In genomic region chr12:109716092-109716479, GRCh38 we compare ENCODE assay signal across 11 cellular contexts. TPM values are rescaled to one million over a fixed set of nuclear protein-coding genes. Genes with fewer than 3 reads are reported as not detected.
DNase-seq lines count a peak whose midpoint lies in the region; ATAC-seq and TF ChIP-seq lines count a peak whose summit lies in the region.
"Had no signal": no experiment of that assay in that cellular context is flagged by ENCODE, and none has a peak within 500 bp of the region (broad histone marks: within the 10 kb centered on the region; RNA-seq: fewer than 3 reads in every experiment).

No MANE protein-coding gene starts in this region.

- H3K27ac ChIP-seq in muscle layer of colon (ENCODE audit: low read depth, low read length) (peak overlapping the region; percentile 12), subcutaneous abdominal adipose tissue (ENCODE audit: low read depth, low read length) (peak overlapping the region; percentile 21)

- CTCF ChIA-PET in activated CD4-positive, alpha-beta T cell treated with anti-CD3 and anti-CD28 coated beads, Interleukin-2, amount 10 ng/mL, durations not matched to agents 7 days and 5 days (lab: Charles Lee) = no interaction called here

- no peak overlapping the region for H3K27ac Mint-ChIP-seq in activated CD4-positive, alpha-beta T cell treated with anti-CD3 and anti-CD28 coated beads, Interleukin-2, amount 10 ng/mL, durations not matched to agents 7 days and 5 days
- peak overlapping the region in 4 of 5 experiments; percentile 27 to 91 (median 70) for H3K27ac Mint-ChIP-seq in brain

- POLR2A ChIA-PET in activated CD4-positive, alpha-beta T cell treated with anti-CD3 and anti-CD28 coated beads, Interleukin-2, amount 10 ng/mL, durations not matched to agents 7 days and 5 days (lab: Charles Lee) = no interaction called here

- H3K9me3 ChIP-seq in muscle layer of colon (ENCODE audit: low read length) = no peaks in the 10 kb centered on the region
- H3K9me3 ChIP-seq in subcutaneous abdominal adipose tissue (ENCODE audit: control insufficient read depth in 5 of 5, low read length in 5 of 5) = no peaks in the 10 kb centered on the region

- H3K27me3 Mint-ChIP-seq in activated CD4-positive, alpha-beta T cell treated with anti-CD3 and anti-CD28 coated beads, Interleukin-2, amount 10 ng/mL, durations not matched to agents 7 days and 5 days = peaks cover 57% of the 10 kb centered on the region
- H3K27me3 Mint-ChIP-seq in brain = peaks cover 13% of the 10 kb centered on the region

- H3K9ac ChIP-seq in muscle layer of colon (ENCODE audit: low read length) (no peak overlapping the region), subcutaneous abdominal adipose tissue (ENCODE audit: low read length in 5 of 5) (peak overlapping the region in 2 of 5 donors; percentile 49 to 59)

- ATAC-seq in HG03520 (IDR thresholded peaks at IDR 0.05; ENCODE audit: unreplicated experiment) = no peak

- H3K4me1 Mint-ChIP-seq in activated CD4-positive, alpha-beta T cell treated with anti-CD3 and anti-CD28 coated beads, Interleukin-2, amount 10 ng/mL, durations not matched to agents 7 days and 5 days = peaks cover 7% of the 10 kb centered on the region
- peaks cover 58% of the 10 kb centered on the region for H3K4me1 Mint-ChIP-seq in brain

- H3K4me3 ChIP-seq in muscle layer of colon (ENCODE audit: low read depth in 1 of 2, low read length in 2 of 2) = peak overlapping the region in 1 of 2 donors; percentile 10
- peak overlapping the region in 1 of 5 donors; percentile 48 for H3K4me3 ChIP-seq in subcutaneous abdominal adipose tissue (ENCODE audit: low read depth in 1 of 5, low read length in 5 of 5)

- no peak for DNase-seq in activated CD4-positive, alpha-beta T cell treated with anti-CD3 and anti-CD28 coated beads, Interleukin-2, amount 10 ng/mL, durations not matched to agents 7 days and 5 days
- no peak for DNase-seq in activated CD4-positive, alpha-beta T cell treated with anti-CD3 and anti-CD28 coated beads, Interleukin-2, amount 50 U/mL, for 1 hour
- DNase-seq in kidney tubule cell (ENCODE audit: low spot score) (no peak), pons (ENCODE audit: low spot score) (no peak)
- DNase-seq: effector CD8-positive, alpha-beta T cell; small intestine; T-helper 9 cell had no signal

- peaks cover 0 to 18% of the 10 kb centered on the region in 2 donors for H3K27me3 ChIP-seq in muscle layer of colon (ENCODE audit: control insufficient read depth in 1 of 2, insufficient read depth in 2 of 2, low read length in 2 of 2)
- peaks cover 29 to 47% (median 40%) of the 10 kb centered on the region in 5 donors for H3K27me3 ChIP-seq in subcutaneous abdominal adipose tissue (ENCODE audit: control insufficient read depth in 5 of 5, insufficient read depth in 4 of 5, low read length in 5 of 5)

- H3K9me3 Mint-ChIP-seq in activated CD4-positive, alpha-beta T cell treated with anti-CD3 and anti-CD28 coated beads, Interleukin-2, amount 10 ng/mL, durations not matched to agents 7 days and 5 days = no peaks in the 10 kb centered on the region
- H3K9me3 Mint-ChIP-seq in brain = peaks cover 0 to 6% (median 0%) of the 10 kb centered on the region in 5 experiments

- peak overlapping the region; percentile 16 for H3K4me3 Mint-ChIP-seq in activated CD4-positive, alpha-beta T cell treated with anti-CD3 and anti-CD28 coated beads, Interleukin-2, amount 10 ng/mL, durations not matched to agents 7 days and 5 days
- H3K4me3 Mint-ChIP-seq in brain = peak overlapping the region; percentile 64 to 85 (median 80)

- no peak for TF ChIP-seq CTCF in brain (conservative IDR thresholded peaks at IDR 0.05)

- H3K36me3 Mint-ChIP-seq in activated CD4-positive, alpha-beta T cell treated with anti-CD3 and anti-CD28 coated beads, Interleukin-2, amount 10 ng/mL, durations not matched to agents 7 days and 5 days (ENCODE audit: low read depth) = no peaks in the 10 kb centered on the region
- no peaks in the 10 kb centered on the region for H3K36me3 Mint-ChIP-seq in brain

- H3K4me1 ChIP-seq in muscle layer of colon (ENCODE audit: insufficient read depth, low read length) (peaks cover 57% of the 10 kb centered on the region), subcutaneous abdominal adipose tissue (ENCODE audit: control insufficient read depth in 5 of 5, insufficient read depth in 5 of 5, low read length in 5 of 5) (peaks cover 0 to 32% (median 22%) of the 10 kb centered on the region in 5 donors)

- H3K36me3 ChIP-seq in muscle layer of colon (ENCODE audit: insufficient read depth, low read length) (no peaks in the 10 kb centered on the region), subcutaneous abdominal adipose tissue (ENCODE audit: control insufficient read depth in 5 of 5, insufficient read depth in 5 of 5, low read length in 5 of 5) (no peaks in the 10 kb centered on the region)

RNA-seq across cellular contexts. Expression of gene FAM222A, which starts 2.5 kb away (rescaled TPM):
- under 1 TPM; 0.52 to 0.73 TPM for total RNA-seq in activated CD4-positive, alpha-beta T cell treated with anti-CD3 and anti-CD28 coated beads, Interleukin-2, amount 10 ng/mL, durations not matched to agents 7 days and 5 days
- 27.7 TPM for polyA plus RNA-seq in brain (ENCODE audit: insufficient read depth, low read depth, low replicate concordance)
